10 cellular contexts compared by ENCODE assay signal in the genomic region with DNA sequence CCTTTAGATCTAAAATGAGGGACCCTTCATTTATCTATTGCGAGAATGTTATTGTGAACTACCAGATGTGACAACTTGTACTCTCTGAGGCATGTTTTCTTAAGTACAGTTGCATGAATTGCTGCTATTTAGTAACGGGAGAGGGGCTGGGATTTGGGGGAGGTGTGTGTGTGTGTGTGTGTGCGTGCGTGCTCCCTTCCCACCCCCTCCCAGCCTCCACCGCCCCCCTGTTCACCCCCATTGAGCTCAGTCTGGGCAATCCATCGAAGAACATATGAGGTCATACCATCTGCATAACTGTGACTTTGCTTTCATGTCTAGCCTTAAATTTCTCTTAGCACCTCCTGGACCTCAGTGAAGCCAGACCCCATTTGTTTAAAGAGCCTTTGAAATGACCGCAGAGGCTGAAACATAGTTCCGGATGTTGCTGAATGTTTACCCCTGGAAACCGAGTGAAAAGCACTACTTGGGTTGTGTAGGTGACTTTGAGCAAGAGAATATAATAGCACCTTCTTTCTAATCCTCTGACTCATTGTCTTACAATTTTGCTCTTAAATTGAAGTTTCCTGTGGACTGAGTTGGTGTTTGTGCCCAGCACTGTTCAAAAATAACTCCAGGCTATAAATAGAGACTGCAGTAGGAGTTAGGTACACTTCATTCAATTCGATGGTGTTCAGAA.
DNase-seq lines count a peak whose midpoint lies in the region; ATAC-seq and TF ChIP-seq lines count a peak whose summit lies in the region.
"Had no signal": no experiment of that assay in that cellular context is flagged by ENCODE, and none has a peak within 500 bp of the region (broad histone marks: within the 10 kb centered on the region; RNA-seq: fewer than 3 reads in every experiment).

No MANE protein-coding gene starts in this region.

- no peak for ATAC-seq in stimulated activated naive CD8-positive, alpha-beta T cell treated with anti-CD3 and anti-CD28 coated beads, Interleukin-15, amount 100 ng/mL, for 72 hours
- ATAC-seq in stimulated activated memory B cell treated with anti-CD40 and anti-IgM and Interleukin-4, amounts not matched to agents 10 μg/mL and 1 μg/mL and 100 μg/mL, for 72 hours, result no peak

- TF ChIP-seq CTCF in transverse colon (IDR thresholded peaks at IDR 0.05), result no peak

- no peak overlapping the region for H3K27ac Mint-ChIP-seq in stimulated activated naive CD8-positive, alpha-beta T cell treated with anti-CD3 and anti-CD28 coated beads, Interleukin-15, amount 100 ng/mL, for 72 hours
- H3K27ac Mint-ChIP-seq in stimulated activated memory B cell treated with anti-CD40 and anti-IgM and Interleukin-4, amounts not matched to agents 10 μg/mL and 1 μg/mL and 100 μg/mL, for 72 hours, result no peak overlapping the region
- H3K27ac Mint-ChIP-seq: activated naive CD4-positive, alpha-beta T cell treated with anti-CD3 and anti-CD28 coated beads for 36 hours had no signal

- H3K27me3 Mint-ChIP-seq in stimulated activated naive CD8-positive, alpha-beta T cell treated with anti-CD3 and anti-CD28 coated beads, Interleukin-15, amount 100 ng/mL, for 72 hours, result no peaks in the 10 kb centered on the region
- no peaks in the 10 kb centered on the region for H3K27me3 Mint-ChIP-seq in stimulated activated memory B cell treated with anti-CD40 and anti-IgM and Interleukin-4, amounts not matched to agents 10 μg/mL and 1 μg/mL and 100 μg/mL, for 72 hours

- TF ChIP-seq POLR2A in transverse colon (IDR thresholded peaks at IDR 0.05), result no peak

- H3K36me3 ChIP-seq in transverse colon, result peaks cover 0 to 23% (median 5%) of the 10 kb centered on the region in 4 donors

- peak; percentile 21 for DNase-seq in HT-29 (ENCODE audit: low spot score)
- DNase-seq in cerebellar cortex (ENCODE audit: low spot score), result peak; percentile 57
- no peak for DNase-seq in transverse colon
- no peak for DNase-seq in stimulated activated naive CD8-positive, alpha-beta T cell treated with anti-CD3 and anti-CD28 coated beads, Interleukin-15, amount 100 ng/mL, for 72 hours
- DNase-seq in activated CD4-positive, alpha-beta T cell treated with anti-CD3 and anti-CD28 coated beads, Interleukin-2, amount 50 U/mL, for 48 hours, result no peak
- DNase-seq in GF-D8 (lab: John Stamatoyannopoulos, UW), result no peak
- DNase-seq: activated naive CD4-positive, alpha-beta T cell treated with anti-CD3 and anti-CD28 coated beads for 36 hours; RPMI8226 had no signal

- H3K9me3 ChIP-seq in transverse colon, result no peaks in the 10 kb centered on the region

- intact Hi-C loops in transverse colon (cut with DNase I; ENCODE audit: low total_unique reads), result no loop called here

- H3K27ac ChIP-seq in layer of hippocampus (ENCODE audit: low read depth, low read length), result peak overlapping the region; percentile 78
- H3K27ac ChIP-seq in transverse colon, result peak overlapping the region; percentile 33 to 76 (median 74)

- 80 to 88% methylated on average over 10 of the region's 10 CpGs for whole genome bisulfite sequencing in transverse colon (ENCODE audit: low coverage in 1 of 2), 2 donors

- TF ChIP-seq EP300 in transverse colon (IDR thresholded peaks at IDR 0.05; ENCODE audit: low read depth), result no peak

- peaks cover 79% of the 10 kb centered on the region for H3K36me3 Mint-ChIP-seq in stimulated activated memory B cell treated with anti-CD40 and anti-IgM and Interleukin-4, amounts not matched to agents 10 μg/mL and 1 μg/mL and 100 μg/mL, for 72 hours

- peaks cover 0 to 28% (median 17%) of the 10 kb centered on the region in 4 donors for H3K4me1 ChIP-seq in transverse colon

- H3K4me3 ChIP-seq in transverse colon, result no peak overlapping the region

- in situ Hi-C loops in transverse colon (cut with MboI; ENCODE audit: low pct_ligation_motif_present in 1 of 4, low pct_unique_long_range_greater_than_20kb in 1 of 4, low sequenced_read_pairs in 3 of 4), result no loop called here

- H3K4me1 Mint-ChIP-seq in stimulated activated naive CD8-positive, alpha-beta T cell treated with anti-CD3 and anti-CD28 coated beads, Interleukin-15, amount 100 ng/mL, for 72 hours, result no peaks in the 10 kb centered on the region
- no peaks in the 10 kb centered on the region for H3K4me1 Mint-ChIP-seq in stimulated activated memory B cell treated with anti-CD40 and anti-IgM and Interleukin-4, amounts not matched to agents 10 μg/mL and 1 μg/mL and 100 μg/mL, for 72 hours

- H3K27me3 ChIP-seq in layer of hippocampus (ENCODE audit: control insufficient read depth, insufficient read depth, low read length) (no peaks in the 10 kb centered on the region), transverse colon (no peaks in the 10 kb centered on the region)

- H3K9me3 Mint-ChIP-seq in stimulated activated naive CD8-positive, alpha-beta T cell treated with anti-CD3 and anti-CD28 coated beads, Interleukin-15, amount 100 ng/mL, for 72 hours, result no peaks in the 10 kb centered on the region
- no peaks in the 10 kb centered on the region for H3K9me3 Mint-ChIP-seq in stimulated activated memory B cell treated with anti-CD40 and anti-IgM and Interleukin-4, amounts not matched to agents 10 μg/mL and 1 μg/mL and 100 μg/mL, for 72 hours
- H3K9me3 Mint-ChIP-seq: activated naive CD4-positive, alpha-beta T cell treated with anti-CD3 and anti-CD28 coated beads for 36 hours had no signal

- no peak overlapping the region for H3K4me3 Mint-ChIP-seq in stimulated activated naive CD8-positive, alpha-beta T cell treated with anti-CD3 and anti-CD28 coated beads, Interleukin-15, amount 100 ng/mL, for 72 hours
- H3K4me3 Mint-ChIP-seq in stimulated activated memory B cell treated with anti-CD40 and anti-IgM and Interleukin-4, amounts not matched to agents 10 μg/mL and 1 μg/mL and 100 μg/mL, for 72 hours, result no peak overlapping the region
- H3K4me3 Mint-ChIP-seq: activated naive CD4-positive, alpha-beta T cell treated with anti-CD3 and anti-CD28 coated beads for 36 hours had no signal

Comparison
In these comparisons a context has a peak if more than half of its experiments do, and no peak if none do; other contexts are left out.
1. DNase-seq: peak in HT-29 (single experiment) and cerebellar cortex (single experiment); none in transverse colon (single experiment), stimulated activated naive CD8-positive, alpha-beta T cell treated with anti-CD3 and anti-CD28 coated beads, Interleukin-15, amount 100 ng/mL, for 72 hours (0 of 2), activated CD4-positive, alpha-beta T cell treated with anti-CD3 and anti-CD28 coated beads, Interleukin-2, amount 50 U/mL, for 48 hours (0 of 2) and GF-D8 (single experiment).